ENCODE assay signal across 8 cellular contexts in genomic region chr14:50342211-50343080, GRCh38. TPM values are rescaled to one million over a fixed set of nuclear protein-coding genes. Genes with fewer than 3 reads are reported as not detected.
DNase-seq lines count a peak whose midpoint lies in the region; ATAC-seq and TF ChIP-seq lines count a peak whose summit lies in the region.

No MANE protein-coding gene starts in this region.

- H3K79me2 ChIP-seq in MM.1S (ENCODE audit: low read length) = no peaks in the 10 kb centered on the region

- intact Hi-C loops in cardiac septum (cut with DNase I) (loop anchor here (1.0 to 5.0 kb wide), 2 partner anchors 55 to 190 kb away; partner anchors contain the start of genes CDKL1 and MAP4K5), prostate gland (cut with DNase I) (loop anchor here (1.0 to 10.0 kb wide), 3 partner anchors 55 to 432 kb away; partner anchors contain the start of gene CDKL1)

- peaks cover 1% of the 10 kb centered on the region for H3K36me3 Mint-ChIP-seq in activated naive CD8-positive, alpha-beta T cell treated with anti-CD3 and anti-CD28 coated beads, Interleukin-2, amount 50 U/mL, for 24 hours (ENCODE audit: low read depth)

- H3K9me2 ChIP-seq in MM.1S (replicated peaks; ENCODE audit: insufficient read depth, low read length) = no peaks in the 10 kb centered on the region

- H3K36me3 ChIP-seq in prostate gland (no peaks in the 10 kb centered on the region), MM.1S (replicated peaks; ENCODE audit: insufficient read depth, low read length) (no peaks in the 10 kb centered on the region)

- no peaks in the 10 kb centered on the region for H3K9me3 Mint-ChIP-seq in activated naive CD8-positive, alpha-beta T cell treated with anti-CD3 and anti-CD28 coated beads, Interleukin-2, amount 50 U/mL, for 24 hours

- H3K4me1 ChIP-seq in prostate gland (replicated peaks) (peaks cover 13% of the 10 kb centered on the region), MM.1S (ENCODE audit: low read length) (no peaks in the 10 kb centered on the region)

- H3K4me3 ChIP-seq in prostate gland (peak overlapping the region in 1 of 2 donors; percentile 1), MM.1S (ENCODE audit: low read length) (no peak overlapping the region)

- WGBS in prostate gland = 2% methylated on average over 8 of the region's 8 CpGs

- no peak for TF ChIP-seq POLR2A in prostate gland (IDR thresholded peaks at IDR 0.05)

- H3K27ac Mint-ChIP-seq in activated naive CD8-positive, alpha-beta T cell treated with anti-CD3 and anti-CD28 coated beads, Interleukin-2, amount 50 U/mL, for 24 hours = peak overlapping the region; percentile 20

- H3K9me3 ChIP-seq in prostate gland = no peaks in the 10 kb centered on the region
- no peaks in the 10 kb centered on the region for H3K9me3 ChIP-seq in MM.1S (replicated peaks; ENCODE audit: insufficient read depth, low read length)

- no peaks in the 10 kb centered on the region for H3F3A ChIP-seq in MM.1S (ENCODE audit: insufficient read depth, low read length)

- TF ChIP-seq CTCF in prostate gland (IDR thresholded peaks at IDR 0.05) (peak in 3 of 4 experiments; percentile 43 to 54 (median 46)), MM.1S (IDR thresholded peaks at IDR 0.05; ENCODE audit: low read length) (no peak)

- no peak overlapping the region for H3K9ac ChIP-seq in MM.1S (ENCODE audit: low read length)

- no peak overlapping the region for H3K4me2 ChIP-seq in MM.1S (ENCODE audit: low read depth, low read length)

- DNase-seq in DMS153 (lab: John Stamatoyannopoulos, UW) = peak; percentile 25
- peak; percentile 29 for DNase-seq in NCI-H82 treated with DMSO at 0.1 percent for 48 hours (lab: John Stamatoyannopoulos, UW; ENCODE audit: unreplicated experiment)
- DNase-seq in activated naive CD8-positive, alpha-beta T cell treated with anti-CD3 and anti-CD28 coated beads, Interleukin-2, amount 50 U/mL, for 24 hours = peak; percentile 53
- peak; percentile 79 for DNase-seq in cardiac septum (ENCODE audit: low spot score)
- peak; percentile 80 for DNase-seq in prostate gland (ENCODE audit: low spot score)
- DNase-seq in MM.1S = no peak

- H3K4me1 Mint-ChIP-seq in activated naive CD8-positive, alpha-beta T cell treated with anti-CD3 and anti-CD28 coated beads, Interleukin-2, amount 50 U/mL, for 24 hours = peaks cover 29% of the 10 kb centered on the region

- ATAC-seq in HG02642 (IDR thresholded peaks at IDR 0.05; ENCODE audit: poor library complexity, unreplicated experiment) = peak; percentile 56
- no peak for ATAC-seq in activated naive CD8-positive, alpha-beta T cell treated with anti-CD3 and anti-CD28 coated beads, Interleukin-2, amount 50 U/mL, for 24 hours
- no peak for ATAC-seq in activated CD4-positive, CD25-positive, alpha-beta regulatory T cell treated with anti-CD3 and anti-CD28 coated beads, Interleukin-2, amount 50 U/mL, for 24 hours

- H2AFZ ChIP-seq in MM.1S (ENCODE audit: low read length) = no peak overlapping the region

- H3K27ac ChIP-seq in prostate gland = peak overlapping the region; percentile 37 to 67
- H3K27ac ChIP-seq in MM.1S (ENCODE audit: low read length) = no peak overlapping the region

- H3K4me3 Mint-ChIP-seq in activated naive CD8-positive, alpha-beta T cell treated with anti-CD3 and anti-CD28 coated beads, Interleukin-2, amount 50 U/mL, for 24 hours = no peak overlapping the region

- H4K20me1 ChIP-seq in MM.1S (ENCODE audit: insufficient read depth, low read length) = no peaks in the 10 kb centered on the region

- H3K27me3 ChIP-seq in prostate gland (replicated peaks; ENCODE audit: insufficient read depth) = no peaks in the 10 kb centered on the region
- no peaks in the 10 kb centered on the region for H3K27me3 ChIP-seq in MM.1S (replicated peaks; ENCODE audit: insufficient read depth, low read length)

- H3K27me3 Mint-ChIP-seq in activated naive CD8-positive, alpha-beta T cell treated with anti-CD3 and anti-CD28 coated beads, Interleukin-2, amount 50 U/mL, for 24 hours = no peaks in the 10 kb centered on the region

RNA-seq across cellular contexts. Expression of gene DMAC2L, which starts 30.3 kb away (rescaled TPM):
- total RNA-seq in cardiac septum = 29.3 TPM
- 10 to 100 TPM in 1 of 2 donors, 1 to 10 TPM in 1; 6.9 to 24.5 TPM for total RNA-seq in prostate gland

RNA-seq across cellular contexts. Expression of gene L2HGDH, which starts 30.4 kb away (rescaled TPM):
- total RNA-seq in cardiac septum (8.2 TPM), prostate gland (1 to 10 TPM; 5.6 to 6.5 TPM)

RNA-seq across cellular contexts. Expression of gene CDKL1, which starts 54.2 kb away (rescaled TPM):
- total RNA-seq in cardiac septum = 3.8 TPM
- 10 to 100 TPM in 1 of 2 donors, 1 to 10 TPM in 1; 3.4 to 18.5 TPM for total RNA-seq in prostate gland
